24 cellular contexts compared by ENCODE assay signal in genomic region chr10:115845958-115846357, GRCh38.
DNase-seq lines count a peak whose midpoint lies in the region; ATAC-seq, FAIRE-seq and TF ChIP-seq lines count a peak whose summit lies in the region.
"Had no signal": no experiment of that assay in that cellular context is flagged by ENCODE, and none has a peak within 500 bp of the region (broad histone marks: within the 10 kb centered on the region; RNA-seq: fewer than 3 reads in every experiment).

No MANE protein-coding gene starts in this region.

- H3K4me3 ChIP-seq in IMR-90 (ENCODE audit: insufficient read depth, low read depth, low read length) (no peak overlapping the region), H1 (ENCODE audit: extremely low read depth in 1 of 4, insufficient read depth in 2 of 4, low read depth in 3 of 4, low read length in 4 of 4) (no peak overlapping the region)
- H3K4me3 ChIP-seq: A549; BLaER1 treated with 17β-estradiol and CSF1 and Interleukin-3, amounts not matched to agents 10 nM and 100 nM; GM12878; GM23338; HAP-1 had no signal

- no peak overlapping the region for H3K18ac ChIP-seq in IMR-90 (ENCODE audit: low read depth, low read length)
- no peak overlapping the region for H3K18ac ChIP-seq in H1 (ENCODE audit: extremely low read depth, low read length)

- no peak overlapping the region for H2BK12ac ChIP-seq in H1 (ENCODE audit: low read depth, low read length)

- H3K9me3 ChIP-seq in IMR-90 (ENCODE audit: control insufficient read depth, insufficient read depth, low read length) = no peaks in the 10 kb centered on the region
- no peaks in the 10 kb centered on the region for H3K9me3 ChIP-seq in H1 (ENCODE audit: insufficient read depth in 2 of 2, low read depth in 1 of 2, low read length in 1 of 2)
- H3K9me3 ChIP-seq: A549; BE2C; BLaER1 treated with 17β-estradiol and CSF1 and Interleukin-3, amounts not matched to agents 10 nM and 100 nM; HAP-1 had no signal

- H4K91ac ChIP-seq in IMR-90 (ENCODE audit: insufficient read depth, low read depth, low read length) (no peak overlapping the region), H1 (replicated peaks; ENCODE audit: insufficient read length, low read length) (no peak overlapping the region)

- H3K4me2 ChIP-seq in IMR-90 (ENCODE audit: low read depth, low read length) (no peak overlapping the region), H1 (ENCODE audit: insufficient read depth in 1 of 2, low read depth in 2 of 2, low read length in 2 of 2) (no peak overlapping the region)
- H3K4me2 ChIP-seq: A549; BLaER1 treated with 17β-estradiol and CSF1 and Interleukin-3, amounts not matched to agents 10 nM and 100 nM; GM23338 had no signal

- no peaks in the 10 kb centered on the region for H3K79me2 ChIP-seq in H1 (ENCODE audit: control insufficient read depth in 1 of 2, insufficient read depth in 2 of 2, low read length in 2 of 2)

- TF ChIP-seq EP300 in H1 (IDR thresholded peaks at IDR 0.05; ENCODE audit: borderline replicate concordance in 1 of 2, low read depth in 2 of 2, low read length in 2 of 2) = no peak

- H3K14ac ChIP-seq in IMR-90 (replicated peaks; ENCODE audit: low read depth, low read length) (no peak overlapping the region), H1 (ENCODE audit: insufficient read length) (no peak overlapping the region)

- no peaks in the 10 kb centered on the region; the same call in 1 of the 2 replicates for H3K4me1 ChIP-seq in IMR-90 (ENCODE audit: control insufficient read depth, insufficient read depth, low read length)
- H3K4me1 ChIP-seq in H1 (replicated peaks in 1 of 4; ENCODE audit: control insufficient read depth in 3 of 4, insufficient read depth in 4 of 4, low read length in 3 of 4) = no peaks in the 10 kb centered on the region
- H3K4me1 ChIP-seq: A549, BE2C, HAP-1 had no signal

- CTCF ChIA-PET in IMR-90 (lab: Yijun Ruan, JAX) (interaction anchor here (1.5 kb wide), 1 partner anchor 12 kb away, joined by 3 read pairs; no protein-coding TSS in a partner anchor), H1 (lab: Charles Lee; ENCODE audit: partially characterized antibody) (interaction anchor here (1.9 kb wide), 1 partner anchor 16 kb away, joined by 6 read pairs; no protein-coding TSS in a partner anchor)

- DNase-seq in HCEC 1CT = peak; percentile 15
- DNase-seq in IMR-90 = no peak
- DNase-seq in H1 (ENCODE audit: low read depth in 1 of 2, low spot score in 2 of 2) = no peak
- DNase-seq in NCI-H526 (lab: John Stamatoyannopoulos, UW) = no peak
- DNase-seq: 8988T; ACHN; AML-193; BE2C; CD4-positive, alpha-beta T cell; CD8-positive, alpha-beta memory T cell; DMS 273 treated with DMSO at 0.1 percent for 48 hours; DMS79; EL; GDM1 had no signal

- H3K36me3 ChIP-seq in IMR-90 (ENCODE audit: control insufficient read depth, insufficient read depth, low read length) = no peaks in the 10 kb centered on the region
- H3K36me3 ChIP-seq in H1 (ENCODE audit: control insufficient read depth in 2 of 4, insufficient read depth in 4 of 4, low read length in 3 of 4) = no peaks in the 10 kb centered on the region
- H3K36me3 ChIP-seq: BE2C; BLaER1 treated with 17β-estradiol and CSF1 and Interleukin-3, amounts not matched to agents 10 nM and 100 nM; HAP-1 had no signal

- TF ChIP-seq POLR2A in IMR-90 (IDR thresholded peaks at IDR 0.05; ENCODE audit: low read depth, low read length) (no peak), H1 (IDR thresholded peaks at IDR 0.05; ENCODE audit: control extremely low read depth in 1 of 2, low read depth in 2 of 2, low read length in 2 of 2) (no peak)

- H4K8ac ChIP-seq in IMR-90 (ENCODE audit: low read depth in 2 of 2, low read length in 2 of 2) (no peak overlapping the region), H1 (ENCODE audit: extremely low read depth, insufficient read depth, low read length) (no peak overlapping the region)

- dilution Hi-C loops in IMR-90 (cut with HindIII; ENCODE audit: low sequenced_read_pairs, unreplicated experiment) = no loop called here

- H3K79me1 ChIP-seq in IMR-90 (ENCODE audit: low read depth in 1 of 2, low read length in 2 of 2) = no peaks in the 10 kb centered on the region
- no peaks in the 10 kb centered on the region for H3K79me1 ChIP-seq in H1 (ENCODE audit: low read depth, low read length)

- WGBS in IMR-90 (ENCODE audit: extremely low coverage in 2 of 2, insufficient read length in 1 of 2), 2 experiments = no CpG with 5 or more reads among the region's 1 CpG
- WGBS in H1 (ENCODE audit: extremely low coverage in 1 of 2, insufficient coverage in 1 of 2, insufficient read length in 1 of 2, insufficient replicate concordance in 2 of 2, low coverage in 1 of 2, low lambda C conversion rate in 2 of 2, missing lambda C conversion rate in 1 of 2), 2 experiments = 94% methylated on average over 1 of the region's 1 CpG; no CpG with 5 or more reads in 1 of the 2 experiments

- no peaks in the 10 kb centered on the region for H4K20me1 ChIP-seq in IMR-90 (ENCODE audit: insufficient read depth, low read length)
- H4K20me1 ChIP-seq in H1 (replicated peaks in 1 of 2; ENCODE audit: control insufficient read depth in 1 of 2, insufficient read depth in 2 of 2, low read length in 2 of 2) = no peaks in the 10 kb centered on the region
- H4K20me1 ChIP-seq: BLaER1 treated with 17β-estradiol and CSF1 and Interleukin-3, amounts not matched to agents 10 nM and 100 nM had no signal

- H3K9ac ChIP-seq in IMR-90 (ENCODE audit: low read depth, low read length) (no peak overlapping the region), H1 (replicated peaks in 1 of 4; ENCODE audit: extremely low read depth in 1 of 4, low read depth in 3 of 4, low read length in 3 of 4) (no peak overlapping the region)
- H3K9ac ChIP-seq: BLaER1 treated with 17β-estradiol and CSF1 and Interleukin-3, amounts not matched to agents 10 nM and 100 nM had no signal

- intact Hi-C loops in IMR-90 (cut with micrococcal nuclease) = no loop called here

- TF ChIP-seq CTCF in IMR-90 (conservative IDR thresholded peaks at IDR 0.05; ENCODE audit: low read depth, low read length) (no peak), H1 (IDR thresholded peaks at IDR 0.05; ENCODE audit: control extremely low read depth in 1 of 3, insufficient read depth in 1 of 3, low read depth in 1 of 3, low read length in 3 of 3) (no peak)

- H3K23ac ChIP-seq in IMR-90 (ENCODE audit: low read depth, low read length) (no peak overlapping the region), H1 (ENCODE audit: insufficient read length) (no peak overlapping the region)

- H2BK20ac ChIP-seq in IMR-90 (ENCODE audit: low read depth, low read length) (no peak overlapping the region), H1 (ENCODE audit: low read length) (no peak overlapping the region)

- no peak overlapping the region for H3K4ac ChIP-seq in IMR-90 (ENCODE audit: low read depth, low read length)
- no peak overlapping the region for H3K4ac ChIP-seq in H1 (replicated peaks; ENCODE audit: insufficient read length, low read depth, low read length)

- no peak overlapping the region for H2BK120ac ChIP-seq in IMR-90 (ENCODE audit: low read depth, low read length)
- no peak overlapping the region for H2BK120ac ChIP-seq in H1 (replicated peaks; ENCODE audit: low read depth, low read length)

- no peak overlapping the region for H4K5ac ChIP-seq in IMR-90 (ENCODE audit: low read depth, low read length)
- H4K5ac ChIP-seq in H1 (ENCODE audit: insufficient read length, low read depth, low read length) = no peak overlapping the region

- H2AFZ ChIP-seq in IMR-90 (replicated peaks; ENCODE audit: low read length, poor library complexity) = no peak overlapping the region
- H2AFZ ChIP-seq in H1 (ENCODE audit: low read length) = no peak overlapping the region
- H2AFZ ChIP-seq: GM23338 had no signal

- no peak overlapping the region for H3K56ac ChIP-seq in IMR-90 (ENCODE audit: extremely low read depth, insufficient read depth, low read length)
- no peak overlapping the region for H3K56ac ChIP-seq in H1 (replicated peaks; ENCODE audit: insufficient read length, low read depth, low read length)

- no peak overlapping the region for H2BK5ac ChIP-seq in IMR-90 (ENCODE audit: low read depth, low read length, poor library complexity, severe bottlenecking)
- no peak overlapping the region for H2BK5ac ChIP-seq in H1 (ENCODE audit: low read depth, low read length)

- H2BK15ac ChIP-seq in IMR-90 (ENCODE audit: low read depth, low read length) = no peak overlapping the region
- no peak overlapping the region for H2BK15ac ChIP-seq in H1 (ENCODE audit: low read length)

- no peak for ATAC-seq in IMR-90 (ENCODE audit: low read depth)
- no peak for ATAC-seq in HG03378 (IDR thresholded peaks at IDR 0.05; ENCODE audit: unreplicated experiment)
- no peak for ATAC-seq in HG03571 (IDR thresholded peaks at IDR 0.05; ENCODE audit: unreplicated experiment)
- ATAC-seq: A549, GM12878, GM23338 had no signal

- in situ Hi-C loops in IMR-90 (cut with MboI; ENCODE audit: low sequenced_read_pairs) = no loop called here

- H3K27me3 ChIP-seq in IMR-90 (ENCODE audit: control insufficient read depth, insufficient read depth, low read length) (no peaks in the 10 kb centered on the region), H1 (replicated peaks in 1 of 4; ENCODE audit: control insufficient read depth in 3 of 4, extremely low read depth in 1 of 4, insufficient read depth in 3 of 4, low read length in 3 of 4) (no peaks in the 10 kb centered on the region)
- H3K27me3 ChIP-seq: BE2C; BLaER1 treated with 17β-estradiol and CSF1 and Interleukin-3, amounts not matched to agents 10 nM and 100 nM had no signal

- no peak for TF ChIP-seq RAD21 in IMR-90 (IDR thresholded peaks at IDR 0.05; ENCODE audit: low read length)
- no peak for TF ChIP-seq RAD21 in H1 (IDR thresholded peaks at IDR 0.05 in 1 of 2, conservative IDR thresholded peaks at IDR 0.05 in 1 of 2; ENCODE audit: low read depth in 2 of 2, low read length in 2 of 2)

- POLR2A ChIA-PET in IMR-90 (lab: Charles Lee; ENCODE audit: unreplicated experiment) = no interaction called here
- POLR2A ChIA-PET in H1 (lab: Charles Lee; ENCODE audit: partially characterized antibody) = no interaction called here

- H3K9me1 ChIP-seq in IMR-90 (ENCODE audit: insufficient read depth, low read length) = no peaks in the 10 kb centered on the region

- H3K27ac ChIP-seq in IMR-90 (ENCODE audit: insufficient read depth, low read length) = no peak overlapping the region
- H3K27ac ChIP-seq in H1 (ENCODE audit: low read depth, low read length) = no peak overlapping the region
- H3K27ac ChIP-seq: A549; BLaER1 treated with 17β-estradiol and CSF1 and Interleukin-3, amounts not matched to agents 10 nM and 100 nM had no signal

- FAIRE-seq in H1 (lab: Jason Lieb, UNC) = no peak
- peak; percentile 27 for FAIRE-seq in islet of Langerhans (lab: Jason Lieb, UNC)
- FAIRE-seq: A549, D721Med, GM12878, GM19239 had no signal

- no peaks in the 10 kb centered on the region for H3K23me2 ChIP-seq in H1 (ENCODE audit: low read depth, low read length)

- BruUV-seq in IMR-90 (replicated peaks; lab: Mats Ljungman, UMichigan) = no TSS peak

- H2AK5ac ChIP-seq in IMR-90 (ENCODE audit: low read depth, low read length) (no peak overlapping the region), H1 (ENCODE audit: low read depth, low read length) (no peak overlapping the region)

- H2AK9ac ChIP-seq in IMR-90 (replicated peaks; ENCODE audit: low read depth, low read length, poor library complexity) = no peak overlapping the region

TF ChIP-seq in H1, 55 proteins besides CTCF, POLR2A, EP300 and RAD21:
- TF ChIP-seq CHD2 (IDR thresholded peaks at IDR 0.05; ENCODE audit: low read length) (no peak), CEBPB (IDR thresholded peaks at IDR 0.05; ENCODE audit: low read depth, low read length) (0 out of 2 replicates have a peak, but pooled peaks have one; percentile 9)
